In the genomic region with DNA sequence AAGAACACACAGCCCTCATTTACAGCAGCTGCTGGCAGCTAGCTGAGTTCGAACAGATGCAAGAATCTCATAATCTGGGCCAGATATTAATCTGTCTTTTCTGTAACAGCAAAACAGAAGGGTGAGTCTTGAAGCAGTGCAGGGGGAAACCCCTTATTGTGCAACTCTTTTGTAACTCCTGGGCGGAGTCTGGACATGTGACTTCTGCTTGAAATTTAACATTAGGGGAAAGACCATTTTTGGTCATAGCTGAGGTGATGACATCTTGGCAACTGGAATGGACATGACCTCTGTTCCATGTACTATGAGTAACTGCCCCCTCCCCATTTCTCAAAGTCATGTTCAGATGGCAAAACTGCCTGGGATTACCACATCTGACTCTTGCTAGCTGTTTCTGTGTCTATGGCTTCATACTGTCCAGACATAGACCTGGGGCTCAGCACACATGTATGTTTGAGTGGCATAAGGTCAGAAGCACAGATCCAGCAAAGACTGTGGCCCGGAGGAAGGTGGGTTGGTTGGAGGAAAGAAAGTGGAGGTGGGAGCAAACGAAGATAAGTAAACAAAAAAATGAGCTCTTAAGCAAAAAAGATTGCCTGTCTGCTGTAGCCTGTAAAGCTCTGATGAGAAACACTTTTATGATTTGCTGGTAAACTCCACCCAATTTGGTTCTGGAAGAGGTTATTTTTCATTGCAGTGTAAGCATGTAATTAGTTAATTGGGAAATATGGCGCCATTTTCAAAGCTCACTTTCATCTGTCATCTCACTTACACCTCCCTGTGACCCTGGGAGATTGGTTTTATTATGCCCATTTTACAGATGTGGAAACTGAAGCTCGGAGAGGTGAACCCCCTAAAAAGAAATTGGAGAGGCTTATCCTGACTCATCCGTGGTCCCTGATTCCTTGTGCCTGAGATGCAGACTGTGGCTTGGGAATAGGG, we compare ENCODE assay signal across 1 cellular context.
TF ChIP-seq lines count a peak whose summit lies in the region.

No MANE protein-coding gene starts in this region.

TF ChIP-seq in HepG2, 621 proteins besides CTCF, POLR2A, EP300 and RAD21 (continued from another document and continues in another):
- TF ChIP-seq, protein P1, sequence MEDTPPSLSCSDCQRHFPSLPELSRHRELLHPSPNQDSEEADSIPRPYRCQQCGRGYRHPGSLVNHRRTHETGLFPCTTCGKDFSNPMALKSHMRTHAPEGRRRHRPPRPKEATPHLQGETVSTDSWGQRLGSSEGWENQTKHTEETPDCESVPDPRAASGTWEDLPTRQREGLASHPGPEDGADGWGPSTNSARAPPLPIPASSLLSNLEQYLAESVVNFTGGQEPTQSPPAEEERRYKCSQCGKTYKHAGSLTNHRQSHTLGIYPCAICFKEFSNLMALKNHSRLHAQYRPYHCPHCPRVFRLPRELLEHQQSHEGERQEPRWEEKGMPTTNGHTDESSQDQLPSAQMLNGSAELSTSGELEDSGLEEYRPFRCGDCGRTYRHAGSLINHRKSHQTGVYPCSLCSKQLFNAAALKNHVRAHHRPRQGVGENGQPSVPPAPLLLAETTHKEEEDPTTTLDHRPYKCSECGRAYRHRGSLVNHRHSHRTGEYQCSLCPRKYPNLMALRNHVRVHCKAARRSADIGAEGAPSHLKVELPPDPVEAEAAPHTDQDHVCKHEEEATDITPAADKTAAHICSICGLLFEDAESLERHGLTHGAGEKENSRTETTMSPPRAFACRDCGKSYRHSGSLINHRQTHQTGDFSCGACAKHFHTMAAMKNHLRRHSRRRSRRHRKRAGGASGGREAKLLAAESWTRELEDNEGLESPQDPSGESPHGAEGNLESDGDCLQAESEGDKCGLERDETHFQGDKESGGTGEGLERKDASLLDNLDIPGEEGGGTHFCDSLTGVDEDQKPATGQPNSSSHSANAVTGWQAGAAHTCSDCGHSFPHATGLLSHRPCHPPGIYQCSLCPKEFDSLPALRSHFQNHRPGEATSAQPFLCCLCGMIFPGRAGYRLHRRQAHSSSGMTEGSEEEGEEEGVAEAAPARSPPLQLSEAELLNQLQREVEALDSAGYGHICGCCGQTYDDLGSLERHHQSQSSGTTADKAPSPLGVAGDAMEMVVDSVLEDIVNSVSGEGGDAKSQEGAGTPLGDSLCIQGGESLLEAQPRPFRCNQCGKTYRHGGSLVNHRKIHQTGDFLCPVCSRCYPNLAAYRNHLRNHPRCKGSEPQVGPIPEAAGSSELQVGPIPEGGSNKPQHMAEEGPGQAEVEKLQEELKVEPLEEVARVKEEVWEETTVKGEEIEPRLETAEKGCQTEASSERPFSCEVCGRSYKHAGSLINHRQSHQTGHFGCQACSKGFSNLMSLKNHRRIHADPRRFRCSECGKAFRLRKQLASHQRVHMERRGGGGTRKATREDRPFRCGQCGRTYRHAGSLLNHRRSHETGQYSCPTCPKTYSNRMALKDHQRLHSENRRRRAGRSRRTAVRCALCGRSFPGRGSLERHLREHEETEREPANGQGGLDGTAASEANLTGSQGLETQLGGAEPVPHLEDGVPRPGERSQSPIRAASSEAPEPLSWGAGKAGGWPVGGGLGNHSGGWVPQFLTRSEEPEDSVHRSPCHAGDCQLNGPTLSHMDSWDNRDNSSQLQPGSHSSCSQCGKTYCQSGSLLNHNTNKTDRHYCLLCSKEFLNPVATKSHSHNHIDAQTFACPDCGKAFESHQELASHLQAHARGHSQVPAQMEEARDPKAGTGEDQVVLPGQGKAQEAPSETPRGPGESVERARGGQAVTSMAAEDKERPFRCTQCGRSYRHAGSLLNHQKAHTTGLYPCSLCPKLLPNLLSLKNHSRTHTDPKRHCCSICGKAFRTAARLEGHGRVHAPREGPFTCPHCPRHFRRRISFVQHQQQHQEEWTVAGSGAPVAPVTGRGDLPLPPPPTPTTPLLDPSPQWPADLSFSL (CRISPR knock-in tag; IDR thresholded peaks at IDR 0.05), result no peak
- TF ChIP-seq, protein P2, sequence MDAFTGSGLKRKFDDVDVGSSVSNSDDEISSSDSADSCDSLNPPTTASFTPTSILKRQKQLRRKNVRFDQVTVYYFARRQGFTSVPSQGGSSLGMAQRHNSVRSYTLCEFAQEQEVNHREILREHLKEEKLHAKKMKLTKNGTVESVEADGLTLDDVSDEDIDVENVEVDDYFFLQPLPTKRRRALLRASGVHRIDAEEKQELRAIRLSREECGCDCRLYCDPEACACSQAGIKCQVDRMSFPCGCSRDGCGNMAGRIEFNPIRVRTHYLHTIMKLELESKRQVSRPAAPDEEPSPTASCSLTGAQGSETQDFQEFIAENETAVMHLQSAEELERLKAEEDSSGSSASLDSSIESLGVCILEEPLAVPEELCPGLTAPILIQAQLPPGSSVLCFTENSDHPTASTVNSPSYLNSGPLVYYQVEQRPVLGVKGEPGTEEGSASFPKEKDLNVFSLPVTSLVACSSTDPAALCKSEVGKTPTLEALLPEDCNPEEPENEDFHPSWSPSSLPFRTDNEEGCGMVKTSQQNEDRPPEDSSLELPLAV (CRISPR knock-in tag; conservative IDR thresholded peaks at IDR 0.05; ENCODE audit: low read depth), result no peak
- no peak for TF ChIP-seq ZKSCAN5 (CRISPR knock-in tag; IDR thresholded peaks at IDR 0.05)
- peak; percentile 47; the same call in 1 of the 2 replicates for TF ChIP-seq RAD51 (IDR thresholded peaks at IDR 0.05; ENCODE audit: borderline replicate concordance)
- TF ChIP-seq, protein P3, sequence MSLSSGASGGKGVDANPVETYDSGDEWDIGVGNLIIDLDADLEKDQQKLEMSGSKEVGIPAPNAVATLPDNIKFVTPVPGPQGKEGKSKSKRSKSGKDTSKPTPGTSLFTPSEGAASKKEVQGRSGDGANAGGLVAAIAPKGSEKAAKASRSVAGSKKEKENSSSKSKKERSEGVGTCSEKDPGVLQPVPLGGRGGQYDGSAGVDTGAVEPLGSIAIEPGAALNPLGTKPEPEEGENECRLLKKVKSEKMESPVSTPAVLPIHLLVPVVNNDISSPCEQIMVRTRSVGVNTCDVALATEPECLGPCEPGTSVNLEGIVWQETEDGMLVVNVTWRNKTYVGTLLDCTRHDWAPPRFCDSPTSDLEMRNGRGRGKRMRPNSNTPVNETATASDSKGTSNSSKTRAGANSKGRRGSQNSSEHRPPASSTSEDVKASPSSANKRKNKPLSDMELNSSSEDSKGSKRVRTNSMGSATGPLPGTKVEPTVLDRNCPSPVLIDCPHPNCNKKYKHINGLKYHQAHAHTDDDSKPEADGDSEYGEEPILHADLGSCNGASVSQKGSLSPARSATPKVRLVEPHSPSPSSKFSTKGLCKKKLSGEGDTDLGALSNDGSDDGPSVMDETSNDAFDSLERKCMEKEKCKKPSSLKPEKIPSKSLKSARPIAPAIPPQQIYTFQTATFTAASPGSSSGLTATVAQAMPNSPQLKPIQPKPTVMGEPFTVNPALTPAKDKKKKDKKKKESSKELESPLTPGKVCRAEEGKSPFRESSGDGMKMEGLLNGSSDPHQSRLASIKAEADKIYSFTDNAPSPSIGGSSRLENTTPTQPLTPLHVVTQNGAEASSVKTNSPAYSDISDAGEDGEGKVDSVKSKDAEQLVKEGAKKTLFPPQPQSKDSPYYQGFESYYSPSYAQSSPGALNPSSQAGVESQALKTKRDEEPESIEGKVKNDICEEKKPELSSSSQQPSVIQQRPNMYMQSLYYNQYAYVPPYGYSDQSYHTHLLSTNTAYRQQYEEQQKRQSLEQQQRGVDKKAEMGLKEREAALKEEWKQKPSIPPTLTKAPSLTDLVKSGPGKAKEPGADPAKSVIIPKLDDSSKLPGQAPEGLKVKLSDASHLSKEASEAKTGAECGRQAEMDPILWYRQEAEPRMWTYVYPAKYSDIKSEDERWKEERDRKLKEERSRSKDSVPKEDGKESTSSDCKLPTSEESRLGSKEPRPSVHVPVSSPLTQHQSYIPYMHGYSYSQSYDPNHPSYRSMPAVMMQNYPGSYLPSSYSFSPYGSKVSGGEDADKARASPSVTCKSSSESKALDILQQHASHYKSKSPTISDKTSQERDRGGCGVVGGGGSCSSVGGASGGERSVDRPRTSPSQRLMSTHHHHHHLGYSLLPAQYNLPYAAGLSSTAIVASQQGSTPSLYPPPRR (CRISPR knock-in tag; IDR thresholded peaks at IDR 0.05; ENCODE audit: borderline replicate concordance), result peak; percentile 70; the same call in 1 of the 2 replicates
- TF ChIP-seq, protein P4, sequence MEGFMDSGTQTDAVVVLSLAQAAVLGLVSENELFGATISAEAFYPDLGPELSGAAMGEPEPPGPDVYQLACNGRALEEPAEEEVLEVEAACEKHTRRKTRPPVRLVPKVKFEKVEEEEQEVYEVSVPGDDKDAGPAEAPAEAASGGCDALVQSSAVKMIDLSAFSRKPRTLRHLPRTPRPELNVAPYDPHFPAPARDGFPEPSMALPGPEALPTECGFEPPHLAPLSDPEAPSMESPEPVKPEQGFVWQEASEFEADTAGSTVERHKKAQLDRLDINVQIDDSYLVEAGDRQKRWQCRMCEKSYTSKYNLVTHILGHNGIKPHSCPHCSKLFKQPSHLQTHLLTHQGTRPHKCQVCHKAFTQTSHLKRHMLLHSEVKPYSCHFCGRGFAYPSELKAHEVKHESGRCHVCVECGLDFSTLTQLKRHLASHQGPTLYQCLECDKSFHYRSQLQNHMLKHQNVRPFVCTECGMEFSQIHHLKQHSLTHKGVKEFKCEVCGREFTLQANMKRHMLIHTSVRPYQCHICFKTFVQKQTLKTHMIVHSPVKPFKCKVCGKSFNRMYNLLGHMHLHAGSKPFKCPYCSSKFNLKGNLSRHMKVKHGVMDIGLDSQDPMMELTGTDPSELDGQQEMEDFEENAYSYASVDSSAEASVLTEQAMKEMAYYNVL (CRISPR knock-in tag; IDR thresholded peaks at IDR 0.05; ENCODE audit: borderline replicate concordance), result no peak
- TF ChIP-seq SRF (IDR thresholded peaks at IDR 0.05; ENCODE audit: low read depth, low read length), result peak; percentile 98
- TF ChIP-seq, protein P5, sequence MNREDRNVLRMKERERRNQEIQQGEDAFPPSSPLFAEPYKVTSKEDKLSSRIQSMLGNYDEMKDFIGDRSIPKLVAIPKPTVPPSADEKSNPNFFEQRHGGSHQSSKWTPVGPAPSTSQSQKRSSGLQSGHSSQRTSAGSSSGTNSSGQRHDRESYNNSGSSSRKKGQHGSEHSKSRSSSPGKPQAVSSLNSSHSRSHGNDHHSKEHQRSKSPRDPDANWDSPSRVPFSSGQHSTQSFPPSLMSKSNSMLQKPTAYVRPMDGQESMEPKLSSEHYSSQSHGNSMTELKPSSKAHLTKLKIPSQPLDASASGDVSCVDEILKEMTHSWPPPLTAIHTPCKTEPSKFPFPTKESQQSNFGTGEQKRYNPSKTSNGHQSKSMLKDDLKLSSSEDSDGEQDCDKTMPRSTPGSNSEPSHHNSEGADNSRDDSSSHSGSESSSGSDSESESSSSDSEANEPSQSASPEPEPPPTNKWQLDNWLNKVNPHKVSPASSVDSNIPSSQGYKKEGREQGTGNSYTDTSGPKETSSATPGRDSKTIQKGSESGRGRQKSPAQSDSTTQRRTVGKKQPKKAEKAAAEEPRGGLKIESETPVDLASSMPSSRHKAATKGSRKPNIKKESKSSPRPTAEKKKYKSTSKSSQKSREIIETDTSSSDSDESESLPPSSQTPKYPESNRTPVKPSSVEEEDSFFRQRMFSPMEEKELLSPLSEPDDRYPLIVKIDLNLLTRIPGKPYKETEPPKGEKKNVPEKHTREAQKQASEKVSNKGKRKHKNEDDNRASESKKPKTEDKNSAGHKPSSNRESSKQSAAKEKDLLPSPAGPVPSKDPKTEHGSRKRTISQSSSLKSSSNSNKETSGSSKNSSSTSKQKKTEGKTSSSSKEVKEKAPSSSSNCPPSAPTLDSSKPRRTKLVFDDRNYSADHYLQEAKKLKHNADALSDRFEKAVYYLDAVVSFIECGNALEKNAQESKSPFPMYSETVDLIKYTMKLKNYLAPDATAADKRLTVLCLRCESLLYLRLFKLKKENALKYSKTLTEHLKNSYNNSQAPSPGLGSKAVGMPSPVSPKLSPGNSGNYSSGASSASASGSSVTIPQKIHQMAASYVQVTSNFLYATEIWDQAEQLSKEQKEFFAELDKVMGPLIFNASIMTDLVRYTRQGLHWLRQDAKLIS (CRISPR knock-in tag; IDR thresholded peaks at IDR 0.05), result no peak
- TF ChIP-seq, protein P6, sequence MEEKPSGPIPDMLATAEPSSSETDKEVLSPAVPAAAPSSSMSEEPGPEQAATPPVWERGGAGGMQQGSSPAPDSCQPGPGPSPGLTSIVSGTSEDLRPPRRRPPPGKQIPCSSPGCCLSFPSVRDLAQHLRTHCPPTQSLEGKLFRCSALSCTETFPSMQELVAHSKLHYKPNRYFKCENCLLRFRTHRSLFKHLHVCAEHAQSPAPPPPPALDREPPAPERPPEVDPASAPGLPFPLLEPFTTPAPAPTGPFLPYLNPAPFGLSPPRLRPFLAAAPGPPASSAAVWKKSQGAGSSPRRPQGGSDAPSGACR (CRISPR knock-in tag; IDR thresholded peaks at IDR 0.05), result no peak
- TF ChIP-seq, protein P7, sequence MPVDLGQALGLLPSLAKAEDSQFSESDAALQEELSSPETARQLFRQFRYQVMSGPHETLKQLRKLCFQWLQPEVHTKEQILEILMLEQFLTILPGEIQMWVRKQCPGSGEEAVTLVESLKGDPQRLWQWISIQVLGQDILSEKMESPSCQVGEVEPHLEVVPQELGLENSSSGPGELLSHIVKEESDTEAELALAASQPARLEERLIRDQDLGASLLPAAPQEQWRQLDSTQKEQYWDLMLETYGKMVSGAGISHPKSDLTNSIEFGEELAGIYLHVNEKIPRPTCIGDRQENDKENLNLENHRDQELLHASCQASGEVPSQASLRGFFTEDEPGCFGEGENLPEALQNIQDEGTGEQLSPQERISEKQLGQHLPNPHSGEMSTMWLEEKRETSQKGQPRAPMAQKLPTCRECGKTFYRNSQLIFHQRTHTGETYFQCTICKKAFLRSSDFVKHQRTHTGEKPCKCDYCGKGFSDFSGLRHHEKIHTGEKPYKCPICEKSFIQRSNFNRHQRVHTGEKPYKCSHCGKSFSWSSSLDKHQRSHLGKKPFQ (CRISPR knock-in tag; IDR thresholded peaks at IDR 0.05; ENCODE audit: insufficient replicate concordance), result peak; percentile 34
- no peak for TF ChIP-seq ZNF382 (CRISPR knock-in tag; IDR thresholded peaks at IDR 0.05; ENCODE audit: borderline replicate concordance)
- peak; percentile 59; the same call in 1 of the 2 replicates for TF ChIP-seq ZNF792 (CRISPR knock-in tag; IDR thresholded peaks at IDR 0.05)
- no peak for TF ChIP-seq HNRNPUL1 (IDR thresholded peaks at IDR 0.05; ENCODE audit: low read depth, low read length)
- TF ChIP-seq HOXA9 (CRISPR knock-in tag; IDR thresholded peaks at IDR 0.05; ENCODE audit: borderline replicate concordance), result no peak
- TF ChIP-seq ZKSCAN1 (IDR thresholded peaks at IDR 0.05; ENCODE audit: low read length), result no peak
- TF ChIP-seq CREM (IDR thresholded peaks at IDR 0.05), result peak; percentile 69
- no peak for TF ChIP-seq CREM (CRISPR knock-in tag; IDR thresholded peaks at IDR 0.05)
- no peak for TF ChIP-seq KAT2B (IDR thresholded peaks at IDR 0.05; ENCODE audit: borderline replicate concordance, low read depth, low read length)
- no peak for TF ChIP-seq PHF20 (CRISPR knock-in tag; IDR thresholded peaks at IDR 0.05)
- peak; percentile 90; the same call in 1 of the 2 replicates for TF ChIP-seq ZNF614 (CRISPR knock-in tag; IDR thresholded peaks at IDR 0.05; ENCODE audit: borderline replicate concordance)
- no peak for TF ChIP-seq ZNF619 (CRISPR knock-in tag; IDR thresholded peaks at IDR 0.05)
- peak; percentile 74; the same call in 1 of the 2 replicates for TF ChIP-seq YEATS4 (CRISPR knock-in tag; IDR thresholded peaks at IDR 0.05; ENCODE audit: borderline replicate concordance)
- no peak for TF ChIP-seq ZNF83 (CRISPR knock-in tag; IDR thresholded peaks at IDR 0.05; ENCODE audit: borderline replicate concordance)
- TF ChIP-seq, protein P8, sequence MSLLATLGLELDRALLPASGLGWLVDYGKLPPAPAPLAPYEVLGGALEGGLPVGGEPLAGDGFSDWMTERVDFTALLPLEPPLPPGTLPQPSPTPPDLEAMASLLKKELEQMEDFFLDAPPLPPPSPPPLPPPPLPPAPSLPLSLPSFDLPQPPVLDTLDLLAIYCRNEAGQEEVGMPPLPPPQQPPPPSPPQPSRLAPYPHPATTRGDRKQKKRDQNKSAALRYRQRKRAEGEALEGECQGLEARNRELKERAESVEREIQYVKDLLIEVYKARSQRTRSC (CRISPR knock-in tag; IDR thresholded peaks at IDR 0.05; ENCODE audit: low read depth), result no peak
- no peak for TF ChIP-seq ZNF30 (CRISPR knock-in tag; IDR thresholded peaks at IDR 0.05)
- no peak for TF ChIP-seq MATR3 (CRISPR knock-in tag; IDR thresholded peaks at IDR 0.05)
- TF ChIP-seq NFYB (CRISPR knock-in tag; IDR thresholded peaks at IDR 0.05), result no peak
- TF ChIP-seq ZNF121 (CRISPR knock-in tag; IDR thresholded peaks at IDR 0.05), result no peak
- TF ChIP-seq GATA4 (IDR thresholded peaks at IDR 0.05; ENCODE audit: borderline replicate concordance, low read depth), result no peak
